Comparison of ENCODE assay signal across 1 cellular context in genomic region chr7:7512861-7513597, GRCh38.
TF ChIP-seq lines count a peak whose summit lies in the region.

No MANE protein-coding gene starts in this region.

TF ChIP-seq in H1, 55 proteins besides CTCF, POLR2A, EP300 and RAD21:
- TF ChIP-seq CHD7 (IDR thresholded peaks at IDR 0.05; ENCODE audit: insufficient replicate concordance, low read length), result no peak
- TF ChIP-seq JUN (IDR thresholded peaks at IDR 0.05; ENCODE audit: low read depth, low read length), result no peak
- TF ChIP-seq CHD1 (IDR thresholded peaks at IDR 0.05; ENCODE audit: low read depth, low read length), result no peak
- no peak for TF ChIP-seq USF2 (IDR thresholded peaks at IDR 0.05; ENCODE audit: low read length)
- TF ChIP-seq YY1 (IDR thresholded peaks at IDR 0.05; ENCODE audit: low read depth, low read length), result no peak
- no peak for TF ChIP-seq SIX5 (IDR thresholded peaks at IDR 0.05; ENCODE audit: low read depth, low read length)
- TF ChIP-seq JUND (IDR thresholded peaks at IDR 0.05; ENCODE audit: low read length), result no peak
- TF ChIP-seq FOSL1 (IDR thresholded peaks at IDR 0.05; ENCODE audit: insufficient read depth, low read depth, low read length), result no peak
- no peak for TF ChIP-seq MAFK (IDR thresholded peaks at IDR 0.05; ENCODE audit: low read depth, low read length)
- TF ChIP-seq POLR2AphosphoS5 (IDR thresholded peaks at IDR 0.05; ENCODE audit: low read depth, low read length), result no peak
- no peak for TF ChIP-seq SP4 (IDR thresholded peaks at IDR 0.05; ENCODE audit: low read length)
- no peak for TF ChIP-seq TCF12 (IDR thresholded peaks at IDR 0.05; ENCODE audit: low read depth, low read length)
- TF ChIP-seq RFX5 (IDR thresholded peaks at IDR 0.05; ENCODE audit: borderline replicate concordance, low read depth, low read length), result no peak
- TF ChIP-seq CREB1 (IDR thresholded peaks at IDR 0.05), result no peak
- TF ChIP-seq HDAC6 (IDR thresholded peaks at IDR 0.05; ENCODE audit: low read depth, low read length), result no peak
